Comparison of ENCODE assay signal across 8 cellular contexts in genomic region chr17:78127240-78127887, GRCh38. TPM values are rescaled to one million over a fixed set of nuclear protein-coding genes. Genes with fewer than 3 reads are reported as not detected.
A peak's percentile ranks its signal among the peaks of the same experiment; 100 is the strongest.
DNase-seq lines count a peak whose midpoint lies in the region; ATAC-seq and TF ChIP-seq lines count a peak whose summit lies in the region.

No MANE protein-coding gene starts in this region.

- H3K79me2 ChIP-seq in SU-DHL-6 (ENCODE audit: insufficient read depth, low read length) (peaks cover 39% of the 10 kb centered on the region), smooth muscle cell (ENCODE audit: low read depth) (no peaks in the 10 kb centered on the region)

- peaks cover 48% of the 10 kb centered on the region for H3K27me3 Mint-ChIP-seq in brain

- peaks cover 11% of the 10 kb centered on the region for H3K4me1 Mint-ChIP-seq in brain

- H3K36me3 ChIP-seq in SU-DHL-6 (ENCODE audit: low read length) (peaks cover 5% of the 10 kb centered on the region), smooth muscle cell (ENCODE audit: low read depth) (no peaks in the 10 kb centered on the region)

- peak; percentile 81 for DNase-seq in GM19238 (ENCODE audit: insufficient read length, low spot score)
- peak; percentile 97 for DNase-seq in islet precursor cell
- DNase-seq in smooth muscle cell (lab: John Stamatoyannopoulos, UW; ENCODE audit: unreplicated experiment): no peak
- DNase-seq in T1000 (lab: John Stamatoyannopoulos, UW): no peak
- DNase-seq in foreskin fibroblast: no peak

- H4K20me1 ChIP-seq in SU-DHL-6 (ENCODE audit: low read depth, low read length): no peaks in the 10 kb centered on the region
- H4K20me1 ChIP-seq in smooth muscle cell (ENCODE audit: low read depth): no peaks in the 10 kb centered on the region

- no peaks in the 10 kb centered on the region for H3K27me3 ChIP-seq in SU-DHL-6 (ENCODE audit: low read length)
- peaks cover 17% of the 10 kb centered on the region for H3K27me3 ChIP-seq in smooth muscle cell (ENCODE audit: low read depth)

- H3K9me3 ChIP-seq in SU-DHL-6 (ENCODE audit: insufficient read depth, low read length) (no peaks in the 10 kb centered on the region), smooth muscle cell (replicated peaks; ENCODE audit: low read depth) (no peaks in the 10 kb centered on the region)

- H3F3A ChIP-seq in SU-DHL-6 (ENCODE audit: insufficient read depth) (peaks cover 36% of the 10 kb centered on the region), smooth muscle cell (ENCODE audit: low read depth) (no peaks in the 10 kb centered on the region)

- 10% methylated on average over 25 of the region's 25 CpGs for WGBS in smooth muscle cell (ENCODE audit: low lambda C conversion rate)

- H3K27ac ChIP-seq in SU-DHL-6 (ENCODE audit: low read depth, low read length): peak overlapping the region; percentile 95
- no peak overlapping the region for H3K27ac ChIP-seq in smooth muscle cell (ENCODE audit: low read depth)

- H2AFZ ChIP-seq in SU-DHL-6 (ENCODE audit: low read depth, low read length, severe bottlenecking): no peak overlapping the region
- H2AFZ ChIP-seq in smooth muscle cell (ENCODE audit: low read depth): peak overlapping the region; percentile 90

- H3K9me2 ChIP-seq in SU-DHL-6 (replicated peaks; ENCODE audit: insufficient read depth, low read length): no peaks in the 10 kb centered on the region

- peaks cover 13% of the 10 kb centered on the region for H3K4me1 ChIP-seq in smooth muscle cell (ENCODE audit: low read depth)

- peak overlapping the region; percentile 78 for H3K4me3 ChIP-seq in SU-DHL-6 (ENCODE audit: insufficient read depth, low read length, poor library complexity, severe bottlenecking)
- peak overlapping the region; percentile 91 for H3K4me3 ChIP-seq in smooth muscle cell
- no peak overlapping the region for H3K4me3 ChIP-seq in foreskin fibroblast (ENCODE audit: low read depth in 1 of 2, low read length in 2 of 2)

- no peaks in the 10 kb centered on the region for H3K36me3 Mint-ChIP-seq in brain

- H3K9ac ChIP-seq in SU-DHL-6 (ENCODE audit: low read length) (peak overlapping the region; percentile 93), smooth muscle cell (ENCODE audit: low read depth) (peak overlapping the region; percentile 66)

- peaks cover 0 to 7% (median 0%) of the 10 kb centered on the region in 5 experiments for H3K9me3 Mint-ChIP-seq in brain

- H3K27ac Mint-ChIP-seq in brain: peak overlapping the region in 2 of 5 experiments; percentile 60 to 69

- H3K4me3 Mint-ChIP-seq in brain: peak overlapping the region in 4 of 5 experiments; percentile 55 to 81 (median 73)

- H3K4me2 ChIP-seq in SU-DHL-6 (ENCODE audit: low read depth, low read length, poor library complexity, severe bottlenecking) (peak overlapping the region; percentile 90), smooth muscle cell (peak overlapping the region; percentile 99)

- TF ChIP-seq CTCF in SU-DHL-6 (IDR thresholded peaks at IDR 0.05; ENCODE audit: insufficient read depth, low read length, poor library complexity, severe bottlenecking) (no peak), brain (conservative IDR thresholded peaks at IDR 0.05) (no peak), smooth muscle cell (IDR thresholded peaks at IDR 0.05; ENCODE audit: borderline replicate concordance, insufficient read depth, poor library complexity, severe bottlenecking) (no peak), foreskin fibroblast (IDR thresholded peaks at IDR 0.05; ENCODE audit: low read depth, low read length) (no peak)

- ATAC-seq in HG03135 (IDR thresholded peaks at IDR 0.05; ENCODE audit: unreplicated experiment): no peak

RNA-seq across cellular contexts. Expression of gene TMC6, which starts 1.2 kb away (rescaled TPM):
- 30.3 TPM for polyA plus RNA-seq in brain (ENCODE audit: insufficient read depth, low read depth, low replicate concordance)
- total RNA-seq in smooth muscle cell: 24.1 and 42.2 TPM in 2 replicates
- 40.2 and 65.3 TPM in 2 replicates for polyA plus RNA-seq in smooth muscle cell

RNA-seq across cellular contexts. Expression of gene TMC8, which starts 3.2 kb away (rescaled TPM):
- 0.92 TPM for polyA plus RNA-seq in brain (ENCODE audit: insufficient read depth, low read depth, low replicate concordance)
- total RNA-seq in smooth muscle cell: 0.04 and 0.27 TPM in 2 replicates
- polyA plus RNA-seq in smooth muscle cell: 0.38 and 1.2 TPM in 2 replicates

RNA-seq across cellular contexts. Expression of gene C17orf99, which starts 18.8 kb away (rescaled TPM):
- polyA plus RNA-seq in brain (ENCODE audit: insufficient read depth, low read depth, low replicate concordance) (not detected), smooth muscle cell (0.29 and 1.7 TPM in 2 replicates)
- total RNA-seq in smooth muscle cell: not detected in 2 replicates

RNA-seq across cellular contexts. Expression of gene SYNGR2, which starts 41.0 kb away (rescaled TPM):
- polyA plus RNA-seq in brain (ENCODE audit: insufficient read depth, low read depth, low replicate concordance) (88.2 TPM), smooth muscle cell (46.1 and 136 TPM in 2 replicates)
- total RNA-seq in smooth muscle cell: 55.3 and 64.7 TPM in 2 replicates

RNA-seq across cellular contexts. Expression of gene TK1, which starts 59.5 kb away (rescaled TPM):
- polyA plus RNA-seq in brain (ENCODE audit: insufficient read depth, low read depth, low replicate concordance) (45.3 TPM), smooth muscle cell (53.7 and 72.7 TPM in 2 replicates)
- 20.0 and 20.9 TPM in 2 replicates for total RNA-seq in smooth muscle cell

Comparison
In these comparisons a context has a peak if more than half of its experiments do, and no peak if none do; other contexts are left out.
1. DNase-seq: peak in GM19238 (single experiment) and islet precursor cell (single experiment); none in smooth muscle cell (single experiment), T1000 (single experiment) and foreskin fibroblast (0 of 2).
2. H3K4me3 ChIP-seq: peak in SU-DHL-6 (single experiment) and smooth muscle cell (single experiment); none in foreskin fibroblast (0 of 2).